In the genomic region with DNA sequence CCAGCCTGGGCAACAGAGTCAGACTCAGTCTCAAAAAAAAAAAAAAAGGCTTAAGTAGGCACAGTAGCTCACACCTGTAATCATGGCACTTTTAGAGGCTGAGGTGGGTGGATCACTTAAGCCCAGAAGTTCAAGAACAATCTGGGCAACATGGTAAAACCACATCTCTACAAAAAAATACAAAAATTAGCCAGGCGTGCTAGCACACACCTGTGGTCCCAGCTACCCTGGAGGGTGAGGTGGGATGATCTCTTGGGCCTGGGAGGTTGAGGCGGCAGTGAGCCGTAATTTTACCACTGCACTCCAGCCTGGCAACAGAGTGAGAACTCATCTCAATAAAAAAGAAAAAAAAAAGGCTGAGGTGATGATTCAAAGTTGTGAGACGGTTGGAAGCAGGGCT, we compare ENCODE assay signal across 20 cellular contexts.
"Had no signal": no experiment of that assay in that cellular context is flagged by ENCODE, and none has a peak within 500 bp of the region (broad histone marks: within the 10 kb centered on the region; RNA-seq: fewer than 3 reads in every experiment).

No MANE protein-coding gene starts in this region.

- DNase-seq: activated CD4-positive, alpha-beta T cell treated with anti-CD3 and anti-CD28 coated beads, Interleukin-2, amount 10 ng/mL, durations not matched to agents 7 days and 5 days; activated CD4-positive, CD25-positive, alpha-beta regulatory T cell; activated T-cell treated with anti-CD3 and anti-CD28 coated beads for 4 hours; amygdala; central memory CD4-positive, alpha-beta T cell; colonic mucosa; foreskin fibroblast; glutamatergic neuron; hypothalamus; kidney glomerular epithelial cell; stimulated activated CD4-positive, alpha-beta T cell treated with anti-CD3 and anti-CD28 coated beads, Interleukin-15, amount 100 ng/mL, for 24 hours; stimulated activated CD4-positive, alpha-beta T cell treated with anti-CD3 and anti-CD28 coated beads, Interleukin-4, amount 100 ng/mL, for 1 hour; stimulated activated naive CD4-positive, alpha-beta T cell had no signal

- H3K27ac Mint-ChIP-seq: activated CD4-positive, alpha-beta T cell treated with anti-CD3 and anti-CD28 coated beads, Interleukin-2, amount 10 ng/mL, durations not matched to agents 7 days and 5 days; brain; nephron; progenitor cell of endocrine pancreas had no signal

- H3K27ac ChIP-seq: colonic mucosa, right atrium auricular region, skin epidermis had no signal

- H3K36me3 Mint-ChIP-seq: brain had no signal

- H3K4me3 Mint-ChIP-seq: activated CD4-positive, alpha-beta T cell treated with anti-CD3 and anti-CD28 coated beads, Interleukin-2, amount 10 ng/mL, durations not matched to agents 7 days and 5 days; brain; nephron; type B pancreatic cell had no signal

- H3K4me3 ChIP-seq: colonic mucosa, right atrium auricular region, skin epidermis had no signal

- H3K27me3 ChIP-seq: colonic mucosa, right atrium auricular region had no signal

- H3K4me1 Mint-ChIP-seq: brain, nephron had no signal

- FAIRE-seq: TTC549 had no signal

- H3K36me3 ChIP-seq: colonic mucosa, right atrium auricular region had no signal

- H3K9me3 ChIP-seq: colonic mucosa had no signal

- H3K27me3 Mint-ChIP-seq: activated CD4-positive, alpha-beta T cell treated with anti-CD3 and anti-CD28 coated beads, Interleukin-2, amount 10 ng/mL, durations not matched to agents 7 days and 5 days; progenitor cell of endocrine pancreas; type B pancreatic cell had no signal

- H3K4me1 ChIP-seq: colonic mucosa, right atrium auricular region had no signal
